Comparison of ENCODE assay signal across 12 cellular contexts in genomic region chr5:128227984-128228383, GRCh38.
A peak's percentile ranks its signal among the peaks of the same experiment; 100 is the strongest.
DNase-seq lines count a peak whose midpoint lies in the region; ATAC-seq, FAIRE-seq and TF ChIP-seq lines count a peak whose summit lies in the region.
"Had no signal": no experiment of that assay in that cellular context is flagged by ENCODE, and none has a peak within 500 bp of the region (broad histone marks: within the 10 kb centered on the region; RNA-seq: fewer than 3 reads in every experiment).

No MANE protein-coding gene starts in this region.

- no peaks in the 10 kb centered on the region for H3K4me1 Mint-ChIP-seq in CD14-positive monocyte
- H3K4me1 Mint-ChIP-seq: stimulated activated naive B cell treated with anti-CD40 and anti-IgM and Interleukin-4, amounts not matched to agents 10 μg/mL and 1 μg/mL and 100 μg/mL, for 72 hours had no signal

- no TSS peak for BruUV-seq in endothelial cell of umbilical vein (replicated peaks; lab: Mats Ljungman, UMichigan)

- dilution Hi-C loops in endothelial cell of umbilical vein (cut with MboI; ENCODE audit: extremely low pct_ligation_motif_present, low sequenced_read_pairs), result no loop called here

- DNase-seq in EH (ENCODE audit: low read depth) (peak; percentile 80), LoVo (ENCODE audit: low spot score) (peak; percentile 63), endothelial cell of umbilical vein (ENCODE audit: low read depth, low spot score) (peak; percentile 28), pancreas (no peak), CD14-positive monocyte (ENCODE audit: low spot score) (no peak), iPS-NIHi7 (ENCODE audit: extremely low spot score) (no peak), MV-4-11 (lab: John Stamatoyannopoulos, UW) (no peak), substantia nigra (lab: John Stamatoyannopoulos, UW) (no peak)
- DNase-seq: DMS79 treated with DMSO at 0.1 percent for 48 hours; stimulated activated naive B cell treated with anti-CD40 and anti-IgM and Interleukin-4, amounts not matched to agents 10 μg/mL and 1 μg/mL and 100 μg/mL, for 72 hours had no signal

- no peaks in the 10 kb centered on the region for H4K20me1 ChIP-seq in endothelial cell of umbilical vein (replicated peaks; ENCODE audit: control insufficient read depth, extremely low read depth, insufficient read depth, low read length)

- H3K9ac ChIP-seq in endothelial cell of umbilical vein (replicated peaks; ENCODE audit: extremely low read depth, insufficient read depth, low read length), result no peak overlapping the region

- H3K36me3 ChIP-seq in endothelial cell of umbilical vein (ENCODE audit: control insufficient read depth in 2 of 2, extremely low read depth in 1 of 2, insufficient read depth in 2 of 2, low read length in 2 of 2) (no peaks in the 10 kb centered on the region), pancreas (no peaks in the 10 kb centered on the region)

- TF ChIP-seq CTCF in endothelial cell of umbilical vein (IDR thresholded peaks at IDR 0.05; ENCODE audit: extremely low read depth in 1 of 2, insufficient read depth in 1 of 2, low read depth in 1 of 2, low read length in 2 of 2) (no peak), pancreas (IDR thresholded peaks at IDR 0.05) (no peak), CD14-positive monocyte (IDR thresholded peaks at IDR 0.05) (no peak)

- no peaks in the 10 kb centered on the region for H3K9me1 ChIP-seq in endothelial cell of umbilical vein (replicated peaks; ENCODE audit: control insufficient read depth, extremely low read depth, insufficient read depth, low read length)

- peak in 3 of 4 donors; percentile 14 to 62 (median 54) for ATAC-seq in pancreas

- H3K9me3 ChIP-seq in endothelial cell of umbilical vein (replicated peaks; ENCODE audit: control insufficient read depth, insufficient read depth, low read length), result no peaks in the 10 kb centered on the region
- H3K9me3 ChIP-seq in pancreas, result no peaks in the 10 kb centered on the region

- H3K27me3 Mint-ChIP-seq in CD14-positive monocyte (ENCODE audit: low read depth in 3 of 3), result peaks cover 0 to 2% (median 1%) of the 10 kb centered on the region in 3 donors

- no peak overlapping the region for H2AFZ ChIP-seq in endothelial cell of umbilical vein (ENCODE audit: low read depth, low read length)

- no peaks in the 10 kb centered on the region for H3K27me3 ChIP-seq in endothelial cell of umbilical vein (ENCODE audit: control insufficient read depth in 2 of 2, insufficient read depth in 2 of 2, low read length in 2 of 2)
- H3K27me3 ChIP-seq in pancreas, result no peaks in the 10 kb centered on the region

- no peak for TF ChIP-seq POLR2A in endothelial cell of umbilical vein (IDR thresholded peaks at IDR 0.05; ENCODE audit: low read depth, low read length)

- POLR2A ChIA-PET in endothelial cell of umbilical vein (lab: Charles Lee), result no interaction called here

- H3K79me2 ChIP-seq in endothelial cell of umbilical vein (ENCODE audit: control insufficient read depth, insufficient read depth, low read length), result no peaks in the 10 kb centered on the region

- FAIRE-seq in endothelial cell of umbilical vein (lab: Jason Lieb, UNC) (no peak), pancreas (lab: Jason Lieb, UNC) (no peak)
- FAIRE-seq: H1, islet of Langerhans had no signal

- no peak overlapping the region for H3K4me2 ChIP-seq in endothelial cell of umbilical vein (ENCODE audit: insufficient read depth, low read length)

- CTCF ChIA-PET in endothelial cell of umbilical vein (lab: Charles Lee), result interaction anchor here (1.2 to 1.3 kb wide), 2 partner anchors 271 to 362 kb away, joined by 3 to 4 read pairs; no protein-coding TSS in a partner anchor

- no peaks in the 10 kb centered on the region for H3K4me1 ChIP-seq in endothelial cell of umbilical vein (ENCODE audit: control insufficient read depth, extremely low read depth, insufficient read depth, low read length)
- H3K4me1 ChIP-seq in pancreas, result no peaks in the 10 kb centered on the region

- no peak overlapping the region for H3K4me3 Mint-ChIP-seq in CD14-positive monocyte
- H3K4me3 Mint-ChIP-seq: stimulated activated naive B cell treated with anti-CD40 and anti-IgM and Interleukin-4, amounts not matched to agents 10 μg/mL and 1 μg/mL and 100 μg/mL, for 72 hours had no signal

- H3K4me3 ChIP-seq in endothelial cell of umbilical vein (replicated peaks in 1 of 3; ENCODE audit: insufficient read depth in 1 of 3, low read depth in 1 of 3, low read length in 3 of 3) (no peak overlapping the region), pancreas (no peak overlapping the region)

- H3K36me3 Mint-ChIP-seq in CD14-positive monocyte, result no peaks in the 10 kb centered on the region
- H3K36me3 Mint-ChIP-seq: stimulated activated naive B cell treated with anti-CD40 and anti-IgM and Interleukin-4, amounts not matched to agents 10 μg/mL and 1 μg/mL and 100 μg/mL, for 72 hours had no signal

- no peak overlapping the region for H3K27ac ChIP-seq in endothelial cell of umbilical vein (ENCODE audit: insufficient read depth, low read depth, low read length)
- H3K27ac ChIP-seq in pancreas, result no peak overlapping the region
- no peak overlapping the region for H3K27ac ChIP-seq in substantia nigra (ENCODE audit: low read depth, low read length, poor library complexity, severe bottlenecking)

- no peak overlapping the region for H3K27ac Mint-ChIP-seq in CD14-positive monocyte
- H3K27ac Mint-ChIP-seq: stimulated activated naive B cell treated with anti-CD40 and anti-IgM and Interleukin-4, amounts not matched to agents 10 μg/mL and 1 μg/mL and 100 μg/mL, for 72 hours had no signal

- peaks cover 0 to 3% (median 1%) of the 10 kb centered on the region in 7 donors for H3K9me3 Mint-ChIP-seq in CD14-positive monocyte

- WGBS in pancreas, 2 donors, result 83% methylated on average over 3 of the region's 3 CpGs

- intact Hi-C loops in endothelial cell of umbilical vein (cut with micrococcal nuclease) (no loop called here), pancreas (cut with DNase I) (no loop called here), CD14-positive monocyte (cut with micrococcal nuclease) (no loop called here)

TF ChIP-seq in endothelial cell of umbilical vein, 7 proteins besides CTCF, POLR2A, EP300 and RAD21:
- TF ChIP-seq GATA2 (IDR thresholded peaks at IDR 0.05; ENCODE audit: insufficient read depth, insufficient read length, low read depth, low read length) (no peak), FOS (IDR thresholded peaks at IDR 0.05; ENCODE audit: borderline replicate concordance, insufficient read depth, low read length) (peak; percentile 39), POLR2AphosphoS5 (IDR thresholded peaks at IDR 0.05; ENCODE audit: insufficient read depth, low read depth, low read length) (no peak), MYC (IDR thresholded peaks at IDR 0.05; ENCODE audit: low read depth, low read length) (no peak), JUN (IDR thresholded peaks at IDR 0.05; ENCODE audit: borderline replicate concordance, insufficient read depth, insufficient read length, low read depth) (peak; percentile 28)
TF ChIP-seq in endothelial cell of umbilical vein: peak in this region for 2.

Comparison
In these comparisons a context has a peak if more than half of its experiments do, and no peak if none do; other contexts are left out.
1. DNase-seq: peak in EH (single experiment), LoVo (single experiment) and endothelial cell of umbilical vein (single experiment); none in pancreas (0 of 6), CD14-positive monocyte (single experiment), iPS-NIHi7 (single experiment), MV-4-11 (single experiment) and substantia nigra (0 of 49).